11 cellular contexts compared by ENCODE assay signal in genomic region chr2:48328972-48329723, GRCh38. TPM values are rescaled to one million over a fixed set of nuclear protein-coding genes. Genes with fewer than 3 reads are reported as not detected.
DNase-seq lines count a peak whose midpoint lies in the region; ATAC-seq and TF ChIP-seq lines count a peak whose summit lies in the region.
"Had no signal": no experiment of that assay in that cellular context is flagged by ENCODE, and none has a peak within 500 bp of the region (broad histone marks: within the 10 kb centered on the region; RNA-seq: fewer than 3 reads in every experiment).

No MANE protein-coding gene starts in this region.

- H3K4ac ChIP-seq in H9 (ENCODE audit: low read depth, low read length) = no peak overlapping the region

- no peak for ATAC-seq in activated naive CD8-positive, alpha-beta T cell treated with anti-CD3 and anti-CD28 coated beads, Interleukin-2, amount 50 U/mL, for 24 hours
- ATAC-seq in GM18502 (IDR thresholded peaks at IDR 0.05; ENCODE audit: poor library complexity, unreplicated experiment) (no peak), HG03565 (IDR thresholded peaks at IDR 0.05; ENCODE audit: unreplicated experiment) (no peak)

- H3K27ac Mint-ChIP-seq in H9 (peak overlapping the region in 2 of 3 experiments; percentile 59 to 86; a peak in 5 of 7 replicates), neural crest cell (ENCODE audit: unreplicated experiment) (peak overlapping the region; percentile 90)
- no peak overlapping the region for H3K27ac Mint-ChIP-seq in activated naive CD8-positive, alpha-beta T cell treated with anti-CD3 and anti-CD28 coated beads, Interleukin-2, amount 50 U/mL, for 24 hours

- no peaks in the 10 kb centered on the region for H3K23me2 ChIP-seq in H9 (ENCODE audit: insufficient read length, low read depth, low read length, poor library complexity, severe bottlenecking)

- H3K9me3 Mint-ChIP-seq in H9 = no peaks in the 10 kb centered on the region
- no peaks in the 10 kb centered on the region for H3K9me3 Mint-ChIP-seq in activated naive CD8-positive, alpha-beta T cell treated with anti-CD3 and anti-CD28 coated beads, Interleukin-2, amount 50 U/mL, for 24 hours
- H3K9me3 Mint-ChIP-seq in neural crest cell = no peaks in the 10 kb centered on the region

- H3K9ac ChIP-seq in H9 (ENCODE audit: extremely low read depth, insufficient read length, low read length) = no peak overlapping the region

- no peaks in the 10 kb centered on the region for H3K27me3 ChIP-seq in H9 (ENCODE audit: insufficient read depth, low read length)
- H3K27me3 ChIP-seq: Peyer's patch had no signal

- H4K5ac ChIP-seq in H9 (ENCODE audit: insufficient read length, low read depth, low read length) = no peak overlapping the region

- H2AK5ac ChIP-seq in H9 (ENCODE audit: insufficient read length, low read length) = no peak overlapping the region

- no peak overlapping the region for H3K27ac ChIP-seq in H9 (ENCODE audit: insufficient read length, low read depth, low read length)
- H3K27ac ChIP-seq: Peyer's patch had no signal

- no peak overlapping the region for H2AFZ ChIP-seq in H9 (ENCODE audit: low read length)

- no peak overlapping the region for H2BK5ac ChIP-seq in H9 (ENCODE audit: insufficient read length, low read length)

- no peak for TF ChIP-seq CTCF in H9 (conservative IDR thresholded peaks at IDR 0.05)
- TF ChIP-seq CTCF in neural crest cell (conservative IDR thresholded peaks at IDR 0.05) = no peak

- H3T11ph ChIP-seq in H9 (ENCODE audit: low read length) = no peak overlapping the region

- H3K27me3 Mint-ChIP-seq in H9 (ENCODE audit: low read depth) (no peaks in the 10 kb centered on the region), neural crest cell (ENCODE audit: low read depth) (no peaks in the 10 kb centered on the region)
- H3K27me3 Mint-ChIP-seq in activated naive CD8-positive, alpha-beta T cell treated with anti-CD3 and anti-CD28 coated beads, Interleukin-2, amount 50 U/mL, for 24 hours = no peaks in the 10 kb centered on the region

- H3K4me1 Mint-ChIP-seq in H9 = peaks cover 39 to 49% of the 10 kb centered on the region in 2 experiments
- H3K4me1 Mint-ChIP-seq in activated naive CD8-positive, alpha-beta T cell treated with anti-CD3 and anti-CD28 coated beads, Interleukin-2, amount 50 U/mL, for 24 hours = peaks cover 81% of the 10 kb centered on the region
- peaks cover 47% of the 10 kb centered on the region for H3K4me1 Mint-ChIP-seq in neural crest cell

- H2BK15ac ChIP-seq in H9 (ENCODE audit: low read depth, low read length) = no peak overlapping the region

- H3K4me1 ChIP-seq in H9 (ENCODE audit: insufficient read depth, low read length) = no peaks in the 10 kb centered on the region; the same call in 1 of the 2 replicates

- H2BK20ac ChIP-seq in H9 (ENCODE audit: low read depth, low read length, poor library complexity, severe bottlenecking) = no peak overlapping the region

- no CpG with 5 or more reads among the region's 3 CpGs for whole genome bisulfite sequencing in H9 (ENCODE audit: extremely low coverage, insufficient read length, low lambda C conversion rate)

- H4K20me1 ChIP-seq in H9 (ENCODE audit: control insufficient read depth, insufficient read depth, insufficient read length) = no peaks in the 10 kb centered on the region

- DNase-seq in H9 = no peak
- DNase-seq in NCI-H1930 (lab: John Stamatoyannopoulos, UW) = peak; percentile 70 to 75
- DNase-seq in activated naive CD8-positive, alpha-beta T cell treated with anti-CD3 and anti-CD28 coated beads, Interleukin-2, amount 50 U/mL, for 24 hours = no peak
- no peak for DNase-seq in neural crest cell (ENCODE audit: low read depth, low spot score)
- DNase-seq in G401 (ENCODE audit: low spot score) = no peak
- DNase-seq in activated naive CD4-positive, alpha-beta T cell treated with Interleukin-2 at 50 U/mL for 16 hours = no peak
- DNase-seq: activated CD8-positive, alpha-beta memory T cell treated with anti-CD3 and anti-CD28 coated beads for 24 hours; Peyer's patch; stimulated activated CD8-positive, alpha-beta memory T cell treated with anti-CD3 and anti-CD28 coated beads, Interleukin-4, amount 100 ng/mL, for 48 hours had no signal

- in situ Hi-C loops in G401 (cut with HindIII; ENCODE audit: low sequenced_read_pairs) = no loop called here

- no peak overlapping the region for H2BK120ac ChIP-seq in H9 (ENCODE audit: low read depth, low read length, poor library complexity, severe bottlenecking)

- no peak overlapping the region for H3K14ac ChIP-seq in H9 (ENCODE audit: insufficient read depth, low read length)

- no peak overlapping the region; a peak in 1 of 5 replicates for H3K4me3 Mint-ChIP-seq in H9
- H3K4me3 Mint-ChIP-seq in activated naive CD8-positive, alpha-beta T cell treated with anti-CD3 and anti-CD28 coated beads, Interleukin-2, amount 50 U/mL, for 24 hours = peak overlapping the region; percentile 24
- H3K4me3 Mint-ChIP-seq in neural crest cell = peak overlapping the region; percentile 29

- H4K8ac ChIP-seq in H9 (replicated peaks; ENCODE audit: insufficient read length, low read depth, low read length) = no peak overlapping the region

- H3K36me3 Mint-ChIP-seq in H9 (ENCODE audit: insufficient read depth in 1 of 3, low read depth in 3 of 3) = no peaks in the 10 kb centered on the region
- peaks cover 7% of the 10 kb centered on the region for H3K36me3 Mint-ChIP-seq in activated naive CD8-positive, alpha-beta T cell treated with anti-CD3 and anti-CD28 coated beads, Interleukin-2, amount 50 U/mL, for 24 hours (ENCODE audit: low read depth)
- peaks cover 2% of the 10 kb centered on the region for H3K36me3 Mint-ChIP-seq in neural crest cell (ENCODE audit: low read depth)

- no peak overlapping the region for H3K18ac ChIP-seq in H9 (ENCODE audit: insufficient read length, low read depth, low read length)

- no peak overlapping the region for H4K91ac ChIP-seq in H9 (ENCODE audit: insufficient read length, low read depth, low read length)

- no peak overlapping the region for H3K23ac ChIP-seq in H9 (ENCODE audit: insufficient read length, low read depth, low read length)

- H3K4me2 ChIP-seq in H9 (ENCODE audit: insufficient read depth, insufficient read length, low read length) = no peak overlapping the region

- peaks cover 23% of the 10 kb centered on the region; the same call in 1 of the 2 replicates for H3K79me2 ChIP-seq in H9 (ENCODE audit: insufficient read depth, low read length)

- H2BK12ac ChIP-seq in H9 (ENCODE audit: insufficient read length, low read depth, low read length) = no peak overlapping the region

- H3K79me1 ChIP-seq in H9 (ENCODE audit: insufficient read depth, low read depth, low read length, poor library complexity, severe bottlenecking) = no peaks in the 10 kb centered on the region

- H3K56ac ChIP-seq in H9 (ENCODE audit: insufficient read length, low read depth, low read length) = no peak overlapping the region

- no peaks in the 10 kb centered on the region for H3K9me3 ChIP-seq in H9 (ENCODE audit: control insufficient read depth, low read depth, low read length)
- H3K9me3 ChIP-seq: Peyer's patch had no signal

RNA-seq across cellular contexts. Expression of gene FOXN2, which starts 14.7 kb away (rescaled TPM):
- total RNA-seq in H9 (2021) (21.2 and 22.1 TPM in 2 replicates), neural crest cell (24.7 and 28.6 TPM in 2 replicates)
- total RNA-seq in G401 (2014; rRNA removed; shearing (Covaris generic)) = 22.5 and 52.8 TPM in 2 replicates

Comparison
In these comparisons a context has a peak if more than half of its experiments do, and no peak if none do; other contexts are left out.
1. DNase-seq: peak in NCI-H1930 (2 of 2); none in H9 (single experiment), activated naive CD8-positive, alpha-beta T cell treated with anti-CD3 and anti-CD28 coated beads, Interleukin-2, amount 50 U/mL, for 24 hours (single experiment), neural crest cell (single experiment), G401 (single experiment) and activated naive CD4-positive, alpha-beta T cell treated with Interleukin-2 at 50 U/mL for 16 hours (single experiment).
2. H3K4me3 Mint-ChIP-seq: peak in activated naive CD8-positive, alpha-beta T cell treated with anti-CD3 and anti-CD28 coated beads, Interleukin-2, amount 50 U/mL, for 24 hours (single experiment) and neural crest cell (single experiment); none in H9 (0 of 2).